8 cellular contexts compared by ENCODE assay signal in the genomic region with DNA sequence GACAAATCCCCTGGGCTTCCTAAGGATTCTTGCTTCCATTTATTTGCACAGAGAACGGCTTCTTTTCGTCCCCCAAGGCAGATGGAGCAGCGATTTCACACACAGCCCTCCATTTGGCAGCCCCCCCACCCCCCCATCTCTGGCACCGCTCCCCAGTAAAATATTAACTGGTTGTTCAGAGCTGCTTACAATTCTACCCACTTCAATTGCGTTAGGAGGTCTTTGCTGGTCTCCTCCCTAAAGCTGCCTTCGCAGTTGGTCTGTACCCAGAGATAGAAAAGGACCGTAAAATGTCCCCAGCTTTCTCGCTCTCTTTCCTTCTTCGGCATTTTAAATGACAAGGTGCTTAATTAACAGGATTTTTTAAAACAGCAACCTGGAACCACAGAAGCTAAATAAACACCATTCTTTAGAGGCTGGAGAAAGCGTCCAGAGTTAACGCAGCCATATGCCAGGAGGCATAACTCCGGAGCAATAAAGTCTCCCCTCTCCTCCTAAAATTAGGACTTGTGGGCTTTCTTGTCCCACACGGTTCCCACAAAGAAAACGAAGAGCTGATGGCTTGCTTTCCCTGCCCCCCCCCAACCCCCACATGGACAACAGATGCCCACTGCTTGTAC. TPM values are rescaled to one million over a fixed set of nuclear protein-coding genes. Genes with fewer than 3 reads are reported as not detected.
A peak's percentile ranks its signal among the peaks of the same experiment; 100 is the strongest.
DNase-seq lines count a peak whose midpoint lies in the region; ATAC-seq, FAIRE-seq and TF ChIP-seq lines count a peak whose summit lies in the region.

No MANE protein-coding gene starts in this region.

- no peaks in the 10 kb centered on the region for H3K27me3 Mint-ChIP-seq in activated naive CD4-positive, alpha-beta T cell treated with anti-CD3 and anti-CD28 coated beads, Interleukin-2, amount 10 ng/mL, durations not matched to agents 7 days and 5 days
- H3K27me3 Mint-ChIP-seq in type B pancreatic cell: no peaks in the 10 kb centered on the region

- intact Hi-C loops in ascending aorta (cut with DNase I): loop anchor here (1.0 kb wide), 1 partner anchor 24 kb away; no protein-coding TSS in a partner anchor
- intact Hi-C loops in lower lobe of right lung (cut with DNase I): no loop called here

- no peaks in the 10 kb centered on the region for H3K36me3 ChIP-seq in ascending aorta
- no peaks in the 10 kb centered on the region for H3K36me3 ChIP-seq in lower lobe of right lung

- H3K4me3 ChIP-seq in ascending aorta (peak overlapping the region in 1 of 2 donors; percentile 40), lower lobe of right lung (peak overlapping the region; percentile 36)

- no peaks in the 10 kb centered on the region for H3K27me3 ChIP-seq in ascending aorta
- no peaks in the 10 kb centered on the region for H3K27me3 ChIP-seq in lower lobe of right lung (ENCODE audit: low read depth)

- H3K27ac ChIP-seq in ascending aorta (peak overlapping the region; percentile 95 to 99), lower lobe of right lung (peak overlapping the region; percentile 99)

- H3K4me1 Mint-ChIP-seq in activated naive CD4-positive, alpha-beta T cell treated with anti-CD3 and anti-CD28 coated beads, Interleukin-2, amount 10 ng/mL, durations not matched to agents 7 days and 5 days: peaks cover 53% of the 10 kb centered on the region
- H3K4me1 Mint-ChIP-seq in type B pancreatic cell (ENCODE audit: unreplicated experiment): peaks cover 88% of the 10 kb centered on the region

- H3K4me3 Mint-ChIP-seq in activated naive CD4-positive, alpha-beta T cell treated with anti-CD3 and anti-CD28 coated beads, Interleukin-2, amount 10 ng/mL, durations not matched to agents 7 days and 5 days: peak overlapping the region; percentile 88
- peak overlapping the region; percentile 72 for H3K4me3 Mint-ChIP-seq in type B pancreatic cell

- FAIRE-seq in H54 (lab: Jason Lieb, UNC): no peak

- DNase-seq in activated naive CD4-positive, alpha-beta T cell treated with anti-CD3 and anti-CD28 coated beads, Interleukin-2, amount 10 ng/mL, durations not matched to agents 7 days and 5 days: no peak
- DNase-seq in activated naive CD4-positive, alpha-beta T cell treated with anti-CD3 and anti-CD28 coated beads, Interleukin-2, amount 50 U/mL, for 16 hours: no peak
- no peak for DNase-seq in ascending aorta (ENCODE audit: low spot score in 2 of 2)
- no peak for DNase-seq in lower lobe of right lung
- DNase-seq in type B pancreatic cell (ENCODE audit: extremely low spot score, unreplicated experiment): no peak
- no peak for DNase-seq in H54 (ENCODE audit: insufficient read length, low spot score)

- H3K4me1 ChIP-seq in ascending aorta: peaks cover 46 to 84% of the 10 kb centered on the region in 2 donors
- H3K4me1 ChIP-seq in lower lobe of right lung: peaks cover 98% of the 10 kb centered on the region

- no peak for TF ChIP-seq POLR2A in H54 (IDR thresholded peaks at IDR 0.05; ENCODE audit: low read depth, low read length)

- ATAC-seq in lower lobe of right lung (no peak), HG02759 (IDR thresholded peaks at IDR 0.05; ENCODE audit: unreplicated experiment) (no peak), HG02610 (IDR thresholded peaks at IDR 0.05; ENCODE audit: unreplicated experiment) (no peak)

- TF ChIP-seq CTCF in ascending aorta (IDR thresholded peaks at IDR 0.05) (no peak), lower lobe of right lung (IDR thresholded peaks at IDR 0.05) (no peak), type B pancreatic cell (conservative IDR thresholded peaks at IDR 0.05) (no peak)

- H3K27ac Mint-ChIP-seq in activated naive CD4-positive, alpha-beta T cell treated with anti-CD3 and anti-CD28 coated beads, Interleukin-2, amount 10 ng/mL, durations not matched to agents 7 days and 5 days: peak overlapping the region; percentile 98
- no peak overlapping the region for H3K27ac Mint-ChIP-seq in type B pancreatic cell

- CTCF ChIA-PET in activated naive CD4-positive, alpha-beta T cell treated with anti-CD3 and anti-CD28 coated beads, Interleukin-2, amount 10 ng/mL, durations not matched to agents 7 days and 5 days (lab: Charles Lee): interaction anchor here (0.8 to 3.1 kb wide), 3 partner anchors 11 to 85 kb away, joined by 3 to 16 read pairs (median 7); no protein-coding TSS in a partner anchor

- no peaks in the 10 kb centered on the region for H3K9me3 ChIP-seq in ascending aorta
- no peaks in the 10 kb centered on the region for H3K9me3 ChIP-seq in lower lobe of right lung

- H3K36me3 Mint-ChIP-seq in activated naive CD4-positive, alpha-beta T cell treated with anti-CD3 and anti-CD28 coated beads, Interleukin-2, amount 10 ng/mL, durations not matched to agents 7 days and 5 days: peaks cover 22% of the 10 kb centered on the region
- no peaks in the 10 kb centered on the region for H3K36me3 Mint-ChIP-seq in type B pancreatic cell

- H3K9me3 Mint-ChIP-seq in activated naive CD4-positive, alpha-beta T cell treated with anti-CD3 and anti-CD28 coated beads, Interleukin-2, amount 10 ng/mL, durations not matched to agents 7 days and 5 days: no peaks in the 10 kb centered on the region
- no peaks in the 10 kb centered on the region for H3K9me3 Mint-ChIP-seq in type B pancreatic cell

RNA-seq across cellular contexts. Expression of a gene that starts 1.7 kb away (rescaled TPM):
- total RNA-seq in ascending aorta (23.2 TPM), lower lobe of right lung (57.6 TPM), type B pancreatic cell (ENCODE audit: low replicate concordance) (38.9 and 58.9 TPM in 2 replicates)
